Comparison of ENCODE assay signal across 8 cellular contexts in the genomic region with DNA sequence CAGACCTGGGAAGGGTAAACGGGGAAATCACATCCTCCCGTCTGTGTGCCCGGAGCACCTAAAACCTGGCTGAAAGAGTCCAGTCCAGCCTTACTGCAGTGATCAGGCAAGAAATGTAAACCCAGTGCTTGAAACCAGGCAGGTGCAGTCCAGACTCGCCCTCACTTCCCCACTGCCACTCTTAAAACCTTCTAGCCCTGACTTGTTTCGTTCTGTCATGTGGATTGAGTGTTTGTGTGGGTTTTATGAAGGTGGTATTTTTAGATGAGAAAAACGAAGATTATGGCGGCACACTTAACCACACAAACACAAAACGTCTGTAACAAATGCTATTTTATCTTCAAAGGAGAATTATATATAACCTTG. TPM values are rescaled to one million over a fixed set of nuclear protein-coding genes. Genes with fewer than 3 reads are reported as not detected.
DNase-seq lines count a peak whose midpoint lies in the region; ATAC-seq, FAIRE-seq and TF ChIP-seq lines count a peak whose summit lies in the region.

No MANE protein-coding gene starts in this region.

- no peaks in the 10 kb centered on the region for H3K27me3 ChIP-seq in DOHH2 (ENCODE audit: control insufficient read depth, low read length)
- H3K27me3 ChIP-seq in Panc1 (ENCODE audit: control insufficient read depth, insufficient read depth, low read length), result no peaks in the 10 kb centered on the region
- H3K27me3 ChIP-seq in mucosa of rectum (ENCODE audit: control insufficient read depth in 2 of 2, insufficient read depth in 2 of 2, low read length in 2 of 2), result no peaks in the 10 kb centered on the region

- CTCF ChIA-PET in Panc1 (lab: Charles Lee), result no interaction called here

- peak; percentile 17 for DNase-seq in GM19239 (ENCODE audit: insufficient read length, low spot score)
- no peak for DNase-seq in Panc1 (ENCODE audit: low read depth, low spot score)
- DNase-seq in cerebellar cortex (ENCODE audit: low spot score), result peak; percentile 67
- no peak for DNase-seq in globus pallidus (ENCODE audit: low spot score)
- DNase-seq in 8988T, result no peak

- no TSS peak for BruUV-seq in Panc1 (replicated peaks; lab: Mats Ljungman, UMichigan)

- POLR2A ChIA-PET in Panc1 (lab: Charles Lee), result no interaction called here

- peak overlapping the region; percentile 79 for H3K4me2 ChIP-seq in DOHH2 (ENCODE audit: low read length)

- peak overlapping the region; percentile 91 for H3K4me3 ChIP-seq in DOHH2 (ENCODE audit: low read length)
- peak overlapping the region; percentile 82 to 90 for H3K4me3 ChIP-seq in Panc1 (ENCODE audit: low read depth in 2 of 2, low read length in 2 of 2)
- peak overlapping the region; percentile 84 to 95 for H3K4me3 ChIP-seq in mucosa of rectum (ENCODE audit: low read length in 2 of 2)

- H3K79me2 ChIP-seq in DOHH2 (ENCODE audit: control insufficient read depth, low read length), result peaks cover 58% of the 10 kb centered on the region

- TF ChIP-seq CTCF in DOHH2 (IDR thresholded peaks at IDR 0.05; ENCODE audit: low read depth, low read length, poor library complexity, severe bottlenecking), result no peak
- TF ChIP-seq CTCF in Panc1 (IDR thresholded peaks at IDR 0.05), result no peak

- in situ Hi-C loops in Panc1 (cut with HindIII; ENCODE audit: low pct_unique_long_range_greater_than_20kb, low sequenced_read_pairs), result no loop called here

- H3K4me1 ChIP-seq in DOHH2 (ENCODE audit: control insufficient read depth, low read length), result peaks cover 32% of the 10 kb centered on the region
- H3K4me1 ChIP-seq in Panc1 (ENCODE audit: control insufficient read depth, insufficient read depth, low read length), result peaks cover 21% of the 10 kb centered on the region; the same call in 1 of the 2 replicates
- peaks cover 17 to 19% of the 10 kb centered on the region in 2 donors for H3K4me1 ChIP-seq in mucosa of rectum (ENCODE audit: control insufficient read depth in 2 of 2, insufficient read depth in 2 of 2, low read length in 2 of 2)

- intact Hi-C loops in Panc1 (cut with micrococcal nuclease; ENCODE audit: unreplicated experiment), result no loop called here

- H3K36me3 ChIP-seq in DOHH2 (ENCODE audit: control insufficient read depth, low read length) (peaks cover 37% of the 10 kb centered on the region), Panc1 (ENCODE audit: control insufficient read depth, insufficient read depth, low read length) (peaks cover 15% of the 10 kb centered on the region), mucosa of rectum (ENCODE audit: control insufficient read depth in 2 of 2, insufficient read depth in 2 of 2, low read length in 2 of 2) (peaks cover 0 to under 1% of the 10 kb centered on the region in 2 donors)

- ATAC-seq in HG03442 (IDR thresholded peaks at IDR 0.05; ENCODE audit: unreplicated experiment), result peak; percentile 26
- no peak for ATAC-seq in Panc1

- FAIRE-seq in GM19239 (lab: Jason Lieb, UNC), result peak; percentile 92

- H3K9ac ChIP-seq in mucosa of rectum (ENCODE audit: low read depth in 1 of 2, low read length in 2 of 2), result peak overlapping the region; percentile 74 to 92

- no peaks in the 10 kb centered on the region for H3K9me3 ChIP-seq in DOHH2 (ENCODE audit: control insufficient read depth, insufficient read depth, low read length)
- H3K9me3 ChIP-seq in Panc1 (ENCODE audit: control insufficient read depth, insufficient read depth, low read depth, low read length), result no peaks in the 10 kb centered on the region
- H3K9me3 ChIP-seq in mucosa of rectum (ENCODE audit: control insufficient read depth in 2 of 2, low read length in 2 of 2), result no peaks in the 10 kb centered on the region

- H4K20me1 ChIP-seq in DOHH2 (ENCODE audit: control insufficient read depth, insufficient read depth, low read depth, low read length), result peaks cover 12% of the 10 kb centered on the region; the same call in 1 of the 2 replicates

- H3K27ac ChIP-seq in DOHH2 (ENCODE audit: low read depth, low read length), result peak overlapping the region; percentile 89
- H3K27ac ChIP-seq in Panc1 (ENCODE audit: low read length), result peak overlapping the region; percentile 93
- H3K27ac ChIP-seq in mucosa of rectum (ENCODE audit: low read depth in 2 of 2, low read length in 2 of 2), result peak overlapping the region; percentile 85 to 97

- peaks cover 9% of the 10 kb centered on the region for H3F3A ChIP-seq in DOHH2 (ENCODE audit: control insufficient read depth, insufficient read depth)

- H3K9me2 ChIP-seq in DOHH2 (replicated peaks; ENCODE audit: control insufficient read depth, low read length), result no peaks in the 10 kb centered on the region

RNA-seq across cellular contexts. Expression of a gene that starts 0.8 kb away (rescaled TPM):
- 51.1 TPM for total RNA-seq in Panc1 (2021; ENCODE audit: unreplicated experiment)
- polyA plus RNA-seq in Panc1 (2012; ENCODE audit: insufficient read length), result 15.9 TPM

RNA-seq across cellular contexts. Expression of a gene that starts 4.0 kb away (rescaled TPM):
- 32.1 TPM for total RNA-seq in Panc1 (2021; ENCODE audit: unreplicated experiment)
- polyA plus RNA-seq in Panc1 (2012; ENCODE audit: insufficient read length), result 12.4 TPM

RNA-seq across cellular contexts. Expression of a gene that starts 48.5 kb away (rescaled TPM):
- 3.3 TPM for total RNA-seq in Panc1 (2021; ENCODE audit: unreplicated experiment)
- polyA plus RNA-seq in Panc1 (2012; ENCODE audit: insufficient read length), result 1.0 TPM

Comparison
In these comparisons a context has a peak if more than half of its experiments do, and no peak if none do; other contexts are left out.
1. DNase-seq: peak in GM19239 (single experiment) and cerebellar cortex (single experiment); none in Panc1 (single experiment), globus pallidus (single experiment) and 8988T (single experiment).
2. Peak in every context shown above with its lines, with median percentiles within 50 percentile points of each other: H3K27ac ChIP-seq and H3K4me3 ChIP-seq.